ENCODE assay signal across 17 cellular contexts in the genomic region with DNA sequence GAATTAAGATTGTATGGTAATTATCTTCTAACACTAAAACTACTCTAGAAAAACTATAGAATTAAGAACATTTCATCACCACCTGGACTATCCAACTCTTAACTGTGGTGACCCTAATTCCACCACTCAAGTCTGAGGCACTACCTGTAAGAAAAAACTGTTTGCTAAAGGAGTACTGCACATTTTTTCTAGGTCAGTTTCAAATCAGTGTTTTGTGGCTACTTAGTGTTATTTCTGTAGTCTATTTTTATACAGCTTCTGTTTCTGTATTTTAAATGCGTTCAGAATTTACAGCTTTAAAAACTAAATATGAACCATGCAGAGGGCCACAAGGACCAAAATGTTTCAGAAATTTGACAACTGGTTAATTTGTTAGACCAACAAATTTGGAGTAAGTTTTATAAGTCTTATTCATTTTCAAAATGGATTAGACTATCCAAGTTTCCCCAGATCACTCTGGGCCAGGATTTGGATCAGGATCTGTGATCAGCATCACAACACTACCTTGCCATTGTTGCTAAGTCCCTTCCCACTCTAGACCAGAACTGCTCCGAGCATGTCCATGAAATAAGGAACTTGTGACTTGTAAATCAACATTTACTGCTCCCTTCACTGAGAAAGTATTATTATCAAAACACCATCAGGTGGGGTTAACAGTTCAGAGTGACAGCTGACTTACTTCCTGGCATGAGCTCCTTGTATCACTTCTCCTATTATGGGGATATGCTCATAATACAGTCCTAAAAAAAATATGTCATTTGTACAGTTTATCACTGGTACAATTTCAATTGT. TPM values are rescaled to one million over a fixed set of nuclear protein-coding genes. Genes with fewer than 3 reads are reported as not detected.
A peak's percentile ranks its signal among the peaks of the same experiment; 100 is the strongest.
DNase-seq lines count a peak whose midpoint lies in the region; ATAC-seq and TF ChIP-seq lines count a peak whose summit lies in the region.
"Had no signal": no experiment of that assay in that cellular context is flagged by ENCODE, and none has a peak within 500 bp of the region (broad histone marks: within the 10 kb centered on the region; RNA-seq: fewer than 3 reads in every experiment).

No MANE protein-coding gene starts in this region.

- H3K4me1 Mint-ChIP-seq in activated T-cell treated with anti-CD3 and anti-CD28 coated beads, Interleukin-2, amount 50 U/mL, for 24 hours (ENCODE audit: low read depth) = peaks cover 43% of the 10 kb centered on the region
- H3K4me1 Mint-ChIP-seq in HFFc6 (ENCODE audit: low read depth) (peaks cover 25% of the 10 kb centered on the region), neural crest cell (no peaks in the 10 kb centered on the region)
- H3K4me1 Mint-ChIP-seq in activated T-helper 17 cell treated with anti-CD3 and anti-CD28 coated beads, Interleukin-2, amount 50 U/mL, for 72 hours = peaks cover 22% of the 10 kb centered on the region

- TF ChIP-seq CTCF in HFFc6 (IDR thresholded peaks at IDR 0.05) (no peak), neural crest cell (conservative IDR thresholded peaks at IDR 0.05) (no peak)

- H3K9me3 Mint-ChIP-seq in activated T-cell treated with anti-CD3 and anti-CD28 coated beads, Interleukin-2, amount 50 U/mL, for 24 hours = no peaks in the 10 kb centered on the region
- H3K9me3 Mint-ChIP-seq in HFFc6 (no peaks in the 10 kb centered on the region), neural crest cell (no peaks in the 10 kb centered on the region)
- no peaks in the 10 kb centered on the region for H3K9me3 Mint-ChIP-seq in activated T-helper 17 cell treated with anti-CD3 and anti-CD28 coated beads, Interleukin-2, amount 50 U/mL, for 72 hours

- no peak overlapping the region for H3K4me3 Mint-ChIP-seq in activated T-cell treated with anti-CD3 and anti-CD28 coated beads, Interleukin-2, amount 50 U/mL, for 24 hours
- H3K4me3 Mint-ChIP-seq in HFFc6 (no peak overlapping the region), neural crest cell (peak overlapping the region; percentile 34)
- no peak overlapping the region for H3K4me3 Mint-ChIP-seq in activated T-helper 17 cell treated with anti-CD3 and anti-CD28 coated beads, Interleukin-2, amount 50 U/mL, for 72 hours

- ATAC-seq in activated T-helper 17 cell treated with anti-CD3 and anti-CD28 coated beads, Interleukin-2, amount 50 U/mL, for 72 hours (replicated peaks) = no peak
- no peak for ATAC-seq in HG02852 (IDR thresholded peaks at IDR 0.05; ENCODE audit: unreplicated experiment)
- ATAC-seq: foreskin keratinocyte, Right ventricle myocardium inferior had no signal

- peaks cover 84% of the 10 kb centered on the region for H3K36me3 Mint-ChIP-seq in activated T-cell treated with anti-CD3 and anti-CD28 coated beads, Interleukin-2, amount 50 U/mL, for 24 hours (ENCODE audit: low read depth)
- H3K36me3 Mint-ChIP-seq in HFFc6 (ENCODE audit: low read depth) (peaks cover 33% of the 10 kb centered on the region), neural crest cell (ENCODE audit: low read depth) (peaks cover 24% of the 10 kb centered on the region)
- peaks cover 80% of the 10 kb centered on the region for H3K36me3 Mint-ChIP-seq in activated T-helper 17 cell treated with anti-CD3 and anti-CD28 coated beads, Interleukin-2, amount 50 U/mL, for 72 hours (ENCODE audit: low read depth)

- no peaks in the 10 kb centered on the region for H3K27me3 Mint-ChIP-seq in activated T-cell treated with anti-CD3 and anti-CD28 coated beads, Interleukin-2, amount 50 U/mL, for 24 hours
- peaks cover 2% of the 10 kb centered on the region; the same call in 1 of the 2 replicates for H3K27me3 Mint-ChIP-seq in HFFc6 (ENCODE audit: insufficient read depth)
- H3K27me3 Mint-ChIP-seq in activated T-helper 17 cell treated with anti-CD3 and anti-CD28 coated beads, Interleukin-2, amount 50 U/mL, for 72 hours = no peaks in the 10 kb centered on the region
- no peaks in the 10 kb centered on the region for H3K27me3 Mint-ChIP-seq in neural crest cell (ENCODE audit: low read depth)

- peak overlapping the region; percentile 86 for H3K27ac Mint-ChIP-seq in activated T-cell treated with anti-CD3 and anti-CD28 coated beads, Interleukin-2, amount 50 U/mL, for 24 hours
- peak overlapping the region; percentile 24 for H3K27ac Mint-ChIP-seq in HFFc6
- H3K27ac Mint-ChIP-seq in activated T-helper 17 cell treated with anti-CD3 and anti-CD28 coated beads, Interleukin-2, amount 50 U/mL, for 72 hours = peak overlapping the region; percentile 28
- H3K27ac Mint-ChIP-seq in neural crest cell (ENCODE audit: unreplicated experiment) = no peak overlapping the region

- no peak for DNase-seq in activated T-cell treated with anti-CD3 and anti-CD28 coated beads, Interleukin-2, amount 50 U/mL, for 24 hours
- no peak for DNase-seq in activated T-cell treated with anti-CD3 and anti-CD28 coated beads, Interleukin-2, amount 50 U/mL, for 1 hour
- DNase-seq in HFFc6 = no peak
- no peak for DNase-seq in neural crest cell (ENCODE audit: low read depth, low spot score)
- DNase-seq in NCI-H2081 (lab: John Stamatoyannopoulos, UW) = no peak
- no peak for DNase-seq in iPS-NIHi11 (ENCODE audit: low spot score)
- DNase-seq: DMS79 treated with DMSO at 0.1 percent for 48 hours; effector memory CD4-positive, alpha-beta T cell; foreskin keratinocyte; MG63; NCI-H510A; retina; stimulated activated CD4-positive, alpha-beta T cell treated with anti-CD3 and anti-CD28 coated beads, Interleukin-2, amount 100 ng/mL, for 48 hours; stimulated activated naive CD4-positive, alpha-beta T cell treated with Interleukin-2 at 50 U/mL for 16 hours had no signal

RNA-seq across cellular contexts. Expression of a gene that starts 8.6 kb away (rescaled TPM):
- total RNA-seq in HFFc6 (2021; fragmentation: NEBNext Ultra II Directional; extraction: Animal tissue kit (Norgen Biotek cat#: 25700)) = 10 to 100 TPM; 72.6 to 90.9 (median 88.5) TPM
- 10 to 100 TPM; 34.6 to 37.3 TPM for total RNA-seq in activated T-helper 17 cell treated with anti-CD3 and anti-CD28 coated beads, Interleukin-2, amount 50 U/mL, for 72 hours
- 64.1 and 69.9 TPM in 2 replicates for total RNA-seq in neural crest cell

RNA-seq across cellular contexts. Expression of a gene that starts 8.9 kb away (rescaled TPM):
- total RNA-seq in HFFc6 (2021; fragmentation: NEBNext Ultra II Directional; extraction: Animal tissue kit (Norgen Biotek cat#: 25700)) = 100 to 1,000 TPM; 179 to 209 (median 193) TPM
- total RNA-seq in activated T-helper 17 cell treated with anti-CD3 and anti-CD28 coated beads, Interleukin-2, amount 50 U/mL, for 72 hours = 100 to 1,000 TPM in 1 of 2 donors, 10 to 100 TPM in 1; 66.2 to 106 TPM
- 101 and 109 TPM in 2 replicates for total RNA-seq in neural crest cell

RNA-seq across cellular contexts. Expression of a gene that starts 11.2 kb away (rescaled TPM):
- 10 to 100 TPM; 77.1 to 87.9 (median 80.9) TPM for total RNA-seq in HFFc6 (2021; fragmentation: NEBNext Ultra II Directional; extraction: Animal tissue kit (Norgen Biotek cat#: 25700))
- total RNA-seq in activated T-helper 17 cell treated with anti-CD3 and anti-CD28 coated beads, Interleukin-2, amount 50 U/mL, for 72 hours = 100 to 1,000 TPM; 165 to 189 TPM
- total RNA-seq in neural crest cell = 142 TPM in 2 replicates

RNA-seq across cellular contexts. Expression of a gene that starts 11.3 kb away (rescaled TPM):
- 10 to 100 TPM; 44.1 to 64.2 (median 56.0) TPM for total RNA-seq in HFFc6 (2021; fragmentation: NEBNext Ultra II Directional; extraction: Animal tissue kit (Norgen Biotek cat#: 25700))
- total RNA-seq in activated T-helper 17 cell treated with anti-CD3 and anti-CD28 coated beads, Interleukin-2, amount 50 U/mL, for 72 hours = 10 to 100 TPM; 88.4 to 88.6 TPM
- total RNA-seq in neural crest cell = 107 and 109 TPM in 2 replicates
